In genomic region chr17:44069974-44070454, GRCh38 we compare ENCODE assay signal across 1 cellular context.
TF ChIP-seq lines count a peak whose summit lies in the region.

No MANE protein-coding gene starts in this region.

TF ChIP-seq in GM12878, 131 proteins besides CTCF, POLR2A, EP300 and RAD21 (continued from another document):
- no peak for TF ChIP-seq PBX3 (IDR thresholded peaks at IDR 0.05; ENCODE audit: insufficient replicate concordance, low read depth, low read length)
- no peak for TF ChIP-seq NFIC (IDR thresholded peaks at IDR 0.05; ENCODE audit: low read depth, low read length)
- no peak for TF ChIP-seq TAF1 (IDR thresholded peaks at IDR 0.05; ENCODE audit: borderline replicate concordance, low read depth, low read length)
- TF ChIP-seq ESRRA (IDR thresholded peaks at IDR 0.05; ENCODE audit: low read length): no peak
- TF ChIP-seq SMC3 (IDR thresholded peaks at IDR 0.05; ENCODE audit: borderline replicate concordance, low read length): no peak
- no peak for TF ChIP-seq CREB1 (IDR thresholded peaks at IDR 0.05; ENCODE audit: low read depth)
- peak; percentile 25; the same call in 1 of the 2 replicates for TF ChIP-seq PKNOX1 (IDR thresholded peaks at IDR 0.05)
- no peak for TF ChIP-seq RAD51 (IDR thresholded peaks at IDR 0.05)
- peak; percentile 64 for TF ChIP-seq SMAD1 (IDR thresholded peaks at IDR 0.05; ENCODE audit: low read depth, partially characterized antibody)
- TF ChIP-seq CBX5 (IDR thresholded peaks at IDR 0.05; ENCODE audit: low read depth): no peak
- TF ChIP-seq ATF7 (IDR thresholded peaks at IDR 0.05; ENCODE audit: low read depth): peak; percentile 33; the same call in 1 of the 2 replicates
- TF ChIP-seq ELK1 (IDR thresholded peaks at IDR 0.05; ENCODE audit: low read depth, low read length): no peak
- TF ChIP-seq TCF7 (IDR thresholded peaks at IDR 0.05; ENCODE audit: borderline replicate concordance): no peak
- no peak for TF ChIP-seq ZNF274 (IDR thresholded peaks at IDR 0.05; ENCODE audit: insufficient read depth, insufficient read length)
- no peak for TF ChIP-seq SMAD5 (IDR thresholded peaks at IDR 0.05; ENCODE audit: low read depth)
- TF ChIP-seq NR2C2 (IDR thresholded peaks at IDR 0.05; ENCODE audit: borderline replicate concordance, control insufficient read depth, insufficient read length, low read depth): no peak
